In genomic region chr7:70696139-70696782, GRCh38 we compare ENCODE assay signal across 9 cellular contexts.
DNase-seq lines count a peak whose midpoint lies in the region; TF ChIP-seq lines count a peak whose summit lies in the region.
"Had no signal": no experiment of that assay in that cellular context is flagged by ENCODE, and none has a peak within 500 bp of the region (broad histone marks: within the 10 kb centered on the region; RNA-seq: fewer than 3 reads in every experiment).

No MANE protein-coding gene starts in this region.

- peaks cover 9% of the 10 kb centered on the region; the same call in 1 of the 2 replicates for H3K4me1 ChIP-seq in H9 (ENCODE audit: insufficient read depth, low read length)

- H2AK5ac ChIP-seq in H9 (ENCODE audit: insufficient read length, low read length) = no peak overlapping the region

- H3K9me3 Mint-ChIP-seq in H9 = peaks cover 4 to 7% of the 10 kb centered on the region in 2 experiments; a peak in 3 of 5 replicates
- peaks cover 0 to 3% (median 0%) of the 10 kb centered on the region in 5 experiments for H3K9me3 Mint-ChIP-seq in brain
- no peaks in the 10 kb centered on the region for H3K9me3 Mint-ChIP-seq in mesothelial cell of epicardium
- no peaks in the 10 kb centered on the region for H3K9me3 Mint-ChIP-seq in activated T-helper 2 cell treated with anti-CD3 and anti-CD28 coated beads, Interferon-gamma antibody, Interleukin-2, Interleukin-4, amounts not matched to agents 10 μg/mL and 5 μg/mL and 100 μg/mL, durations not matched to agents 14 hours and 24 hours and 36 hours
- H3K9me3 Mint-ChIP-seq: memory B cell had no signal

- intact Hi-C loops in activated T-helper 2 cell treated with anti-CD3 and anti-CD28 coated beads, Interferon-gamma antibody, Interleukin-2, Interleukin-4, amounts not matched to agents 10 μg/mL and 5 μg/mL and 100 μg/mL, durations not matched to agents 14 hours and 24 hours and 36 hours (cut with micrococcal nuclease) = loop anchor here (5.0 to 10.0 kb wide), 2 partner anchors 101 to 194 kb away; no protein-coding TSS in a partner anchor

- no peak overlapping the region for H2AFZ ChIP-seq in H9 (ENCODE audit: low read length)

- no peak overlapping the region for H2BK120ac ChIP-seq in H9 (ENCODE audit: low read depth, low read length, poor library complexity, severe bottlenecking)

- no peak overlapping the region for H2BK5ac ChIP-seq in H9 (ENCODE audit: insufficient read length, low read length)

- H3K14ac ChIP-seq in H9 (ENCODE audit: insufficient read depth, low read length) = peak overlapping the region; percentile 36; the same call in 1 of the 2 replicates

- H3K27ac ChIP-seq in H9 (ENCODE audit: insufficient read length, low read depth, low read length) = no peak overlapping the region

- no peaks in the 10 kb centered on the region for H4K20me1 ChIP-seq in H9 (ENCODE audit: control insufficient read depth, insufficient read depth, insufficient read length)

- no CpG with 5 or more reads among the region's 11 CpGs for WGBS in H9 (ENCODE audit: extremely low coverage, insufficient read length, low lambda C conversion rate)

- H4K8ac ChIP-seq in H9 (replicated peaks; ENCODE audit: insufficient read length, low read depth, low read length) = no peak overlapping the region

- no peak overlapping the region for H3K56ac ChIP-seq in H9 (ENCODE audit: insufficient read length, low read depth, low read length)

- no peak overlapping the region for H3K18ac ChIP-seq in H9 (ENCODE audit: insufficient read length, low read depth, low read length)

- peaks cover 15% of the 10 kb centered on the region; the same call in 1 of the 2 replicates for H3K79me2 ChIP-seq in H9 (ENCODE audit: insufficient read depth, low read length)

- no peak overlapping the region for H2BK15ac ChIP-seq in H9 (ENCODE audit: low read depth, low read length)

- peaks cover 8% of the 10 kb centered on the region; the same call in 1 of the 2 replicates for H3K27me3 ChIP-seq in H9 (ENCODE audit: insufficient read depth, low read length)

- DNase-seq in AG10803 (ENCODE audit: low read depth) (peak; percentile 45), H9 (no peak), mesothelial cell of epicardium (ENCODE audit: low spot score in 2 of 2, unreplicated experiment in 2 of 2) (no peak), MV-4-11 (lab: John Stamatoyannopoulos, UW) (no peak), activated gamma-delta T cell (lab: John Stamatoyannopoulos, UW) (no peak)
- DNase-seq in activated T-helper 2 cell treated with anti-CD3 and anti-CD28 coated beads, Interferon-gamma antibody, Interleukin-2, Interleukin-4, amounts not matched to agents 10 μg/mL and 5 μg/mL and 100 μg/mL, durations not matched to agents 14 hours and 24 hours and 36 hours (ENCODE audit: low spot score) = no peak
- no peak for DNase-seq in activated CD8-positive, alpha-beta memory T cell treated with anti-CD3 and anti-CD28 coated beads for 24 hours

- H2BK12ac ChIP-seq in H9 (ENCODE audit: insufficient read length, low read depth, low read length) = no peak overlapping the region

- H3K36me3 Mint-ChIP-seq in H9 (ENCODE audit: insufficient read depth in 1 of 3, low read depth in 3 of 3) (peaks cover 2 to 41% (median 14%) of the 10 kb centered on the region in 3 experiments), brain (no peaks in the 10 kb centered on the region), mesothelial cell of epicardium (no peaks in the 10 kb centered on the region)
- peaks cover 3% of the 10 kb centered on the region for H3K36me3 Mint-ChIP-seq in activated T-helper 2 cell treated with anti-CD3 and anti-CD28 coated beads, Interferon-gamma antibody, Interleukin-2, Interleukin-4, amounts not matched to agents 10 μg/mL and 5 μg/mL and 100 μg/mL, durations not matched to agents 14 hours and 24 hours and 36 hours (ENCODE audit: low read depth)
- H3K36me3 Mint-ChIP-seq: memory B cell had no signal

- peak overlapping the region; percentile 80 for H3K4me3 ChIP-seq in AG10803 (ENCODE audit: low read length)

- H4K5ac ChIP-seq in H9 (ENCODE audit: insufficient read length, low read depth, low read length) = no peak overlapping the region

- peak overlapping the region; percentile 95 to 97 for H3K4me3 Mint-ChIP-seq in H9
- no peak overlapping the region for H3K4me3 Mint-ChIP-seq in brain
- H3K4me3 Mint-ChIP-seq in mesothelial cell of epicardium = peak overlapping the region; percentile 86
- H3K4me3 Mint-ChIP-seq in activated T-helper 2 cell treated with anti-CD3 and anti-CD28 coated beads, Interferon-gamma antibody, Interleukin-2, Interleukin-4, amounts not matched to agents 10 μg/mL and 5 μg/mL and 100 μg/mL, durations not matched to agents 14 hours and 24 hours and 36 hours (ENCODE audit: low read depth) = no peak overlapping the region

- no peaks in the 10 kb centered on the region for H3K79me1 ChIP-seq in H9 (ENCODE audit: insufficient read depth, low read depth, low read length, poor library complexity, severe bottlenecking)

- no peaks in the 10 kb centered on the region for H3K9me3 ChIP-seq in H9 (ENCODE audit: control insufficient read depth, low read depth, low read length)

- no peak overlapping the region for H3K23ac ChIP-seq in H9 (ENCODE audit: insufficient read length, low read depth, low read length)

- no peak overlapping the region for H3T11ph ChIP-seq in H9 (ENCODE audit: low read length)

- peak overlapping the region; percentile 96 to 98 (median 97); a peak in 3 of 7 replicates for H3K27ac Mint-ChIP-seq in H9
- H3K27ac Mint-ChIP-seq in brain = peak overlapping the region in 3 of 5 experiments; percentile 84 to 97 (median 95)
- peak overlapping the region; percentile 6 for H3K27ac Mint-ChIP-seq in mesothelial cell of epicardium
- no peak overlapping the region for H3K27ac Mint-ChIP-seq in activated T-helper 2 cell treated with anti-CD3 and anti-CD28 coated beads, Interferon-gamma antibody, Interleukin-2, Interleukin-4, amounts not matched to agents 10 μg/mL and 5 μg/mL and 100 μg/mL, durations not matched to agents 14 hours and 24 hours and 36 hours
- H3K27ac Mint-ChIP-seq: memory B cell had no signal

- H3K9ac ChIP-seq in H9 (ENCODE audit: extremely low read depth, insufficient read length, low read length) = peak overlapping the region; percentile 93

- H3K27me3 Mint-ChIP-seq in H9 (ENCODE audit: low read depth) = peaks cover 22% of the 10 kb centered on the region
- H3K27me3 Mint-ChIP-seq in brain = peaks cover 35% of the 10 kb centered on the region
- peaks cover 5% of the 10 kb centered on the region for H3K27me3 Mint-ChIP-seq in mesothelial cell of epicardium (ENCODE audit: low read depth)
- H3K27me3 Mint-ChIP-seq in activated T-helper 2 cell treated with anti-CD3 and anti-CD28 coated beads, Interferon-gamma antibody, Interleukin-2, Interleukin-4, amounts not matched to agents 10 μg/mL and 5 μg/mL and 100 μg/mL, durations not matched to agents 14 hours and 24 hours and 36 hours (ENCODE audit: low read depth) = peaks cover 49% of the 10 kb centered on the region

- H3K23me2 ChIP-seq in H9 (ENCODE audit: insufficient read length, low read depth, low read length, poor library complexity, severe bottlenecking) = peaks cover 13% of the 10 kb centered on the region

- no peak for TF ChIP-seq CTCF in AG10803 (conservative IDR thresholded peaks at IDR 0.05; ENCODE audit: low read length)
- no peak for TF ChIP-seq CTCF in H9 (conservative IDR thresholded peaks at IDR 0.05)
- TF ChIP-seq CTCF in brain (conservative IDR thresholded peaks at IDR 0.05) = no peak
- TF ChIP-seq CTCF in mesothelial cell of epicardium (IDR thresholded peaks at IDR 0.05; ENCODE audit: unreplicated experiment) = no peak

- H3K4ac ChIP-seq in H9 (ENCODE audit: low read depth, low read length) = no peak overlapping the region

- H3K4me1 Mint-ChIP-seq in H9 (peaks cover 13 to 16% of the 10 kb centered on the region in 2 experiments), brain (peaks cover 8% of the 10 kb centered on the region), mesothelial cell of epicardium (peaks cover 30% of the 10 kb centered on the region)
- peaks cover 7% of the 10 kb centered on the region for H3K4me1 Mint-ChIP-seq in activated T-helper 2 cell treated with anti-CD3 and anti-CD28 coated beads, Interferon-gamma antibody, Interleukin-2, Interleukin-4, amounts not matched to agents 10 μg/mL and 5 μg/mL and 100 μg/mL, durations not matched to agents 14 hours and 24 hours and 36 hours (ENCODE audit: low read depth)

- H3K4me2 ChIP-seq in H9 (ENCODE audit: insufficient read depth, insufficient read length, low read length) = peak overlapping the region; percentile 94

- no peak overlapping the region for H2BK20ac ChIP-seq in H9 (ENCODE audit: low read depth, low read length, poor library complexity, severe bottlenecking)

- no peak overlapping the region for H4K91ac ChIP-seq in H9 (ENCODE audit: insufficient read length, low read depth, low read length)

Comparison
In these comparisons a context has a peak if more than half of its experiments do, and no peak if none do; other contexts are left out.
1. H3K4me3 Mint-ChIP-seq: peak in H9 (2 of 2) and mesothelial cell of epicardium (single experiment); none in brain (0 of 5) and activated T-helper 2 cell treated with anti-CD3 and anti-CD28 coated beads, Interferon-gamma antibody, Interleukin-2, Interleukin-4, amounts not matched to agents 10 μg/mL and 5 μg/mL and 100 μg/mL, durations not matched to agents 14 hours and 24 hours and 36 hours (single experiment).